8 cellular contexts compared by ENCODE assay signal in genomic region chr7:27165089-27165654, GRCh38. TPM values are rescaled to one million over a fixed set of nuclear protein-coding genes. Genes with fewer than 3 reads are reported as not detected.
A peak's percentile ranks its signal among the peaks of the same experiment; 100 is the strongest.
DNase-seq lines count a peak whose midpoint lies in the region; FAIRE-seq and TF ChIP-seq lines count a peak whose summit lies in the region.

HOXA9 (minus strand) TSS chr7:27165537; CDS start chr7:27165457, 80 bp downstream.

- peak within 1 kb of the TSS; percentile 41 for H3K4me3 Mint-ChIP-seq in activated naive CD4-positive, alpha-beta T cell treated with anti-CD3 and anti-CD28 coated beads, Interleukin-2, amount 10 ng/mL, durations not matched to agents 7 days and 5 days
- no peak within 1 kb of the TSS for H3K4me3 Mint-ChIP-seq in activated T-helper 1 cell treated with anti-CD3 and anti-CD28 coated beads, Interleukin-12 subunit alpha, Interleukin-12 subunit beta, Interleukin-2, Interleukin-4 antibody, amounts not matched to agents 30 ng/mL and 10 ng/mL and 1 ng/mL, durations not matched to agents 14 hours and 24 hours and 36 hours

- H3K4me3 ChIP-seq in lower leg skin (ENCODE audit: low read depth, poor library complexity, severe bottlenecking) = peak within 1 kb of the TSS; percentile 54

- peaks cover 15% of the 10 kb centered on the region for H3K4me1 Mint-ChIP-seq in activated naive CD4-positive, alpha-beta T cell treated with anti-CD3 and anti-CD28 coated beads, Interleukin-2, amount 10 ng/mL, durations not matched to agents 7 days and 5 days
- H3K4me1 Mint-ChIP-seq in activated T-helper 1 cell treated with anti-CD3 and anti-CD28 coated beads, Interleukin-12 subunit alpha, Interleukin-12 subunit beta, Interleukin-2, Interleukin-4 antibody, amounts not matched to agents 30 ng/mL and 10 ng/mL and 1 ng/mL, durations not matched to agents 14 hours and 24 hours and 36 hours (ENCODE audit: low read depth) = peaks cover 7% of the 10 kb centered on the region

- in situ Hi-C loops in GM13976 (cut with MboI; ENCODE audit: low sequenced_read_pairs, unreplicated experiment) = loop anchor here (10.0 to 25.0 kb wide), 2 partner anchors 653 to 1300 kb away; no protein-coding TSS in a partner anchor

- peaks cover 99% of the 10 kb centered on the region for H3K27me3 Mint-ChIP-seq in activated naive CD4-positive, alpha-beta T cell treated with anti-CD3 and anti-CD28 coated beads, Interleukin-2, amount 10 ng/mL, durations not matched to agents 7 days and 5 days
- H3K27me3 Mint-ChIP-seq in activated T-helper 1 cell treated with anti-CD3 and anti-CD28 coated beads, Interleukin-12 subunit alpha, Interleukin-12 subunit beta, Interleukin-2, Interleukin-4 antibody, amounts not matched to agents 30 ng/mL and 10 ng/mL and 1 ng/mL, durations not matched to agents 14 hours and 24 hours and 36 hours (ENCODE audit: insufficient read depth) = peaks cover 71% of the 10 kb centered on the region

- H3K36me3 Mint-ChIP-seq in activated naive CD4-positive, alpha-beta T cell treated with anti-CD3 and anti-CD28 coated beads, Interleukin-2, amount 10 ng/mL, durations not matched to agents 7 days and 5 days = no peaks in the 10 kb centered on the region
- peaks cover 2% of the 10 kb centered on the region for H3K36me3 Mint-ChIP-seq in activated T-helper 1 cell treated with anti-CD3 and anti-CD28 coated beads, Interleukin-12 subunit alpha, Interleukin-12 subunit beta, Interleukin-2, Interleukin-4 antibody, amounts not matched to agents 30 ng/mL and 10 ng/mL and 1 ng/mL, durations not matched to agents 14 hours and 24 hours and 36 hours (ENCODE audit: low read depth)

- CTCF ChIA-PET in activated naive CD4-positive, alpha-beta T cell treated with anti-CD3 and anti-CD28 coated beads, Interleukin-2, amount 10 ng/mL, durations not matched to agents 7 days and 5 days (lab: Charles Lee) = no interaction called here

- TF ChIP-seq POLR2A in lower leg skin (IDR thresholded peaks at IDR 0.05) (no peak), GM12891 (IDR thresholded peaks at IDR 0.05; ENCODE audit: low read depth, low read length) (no peak)

- 0 to 1% methylated on average over 42 to 43 of the region's 64 CpGs for WGBS in lower leg skin, 2 donors

- FAIRE-seq in GM12891 (lab: Jason Lieb, UNC) = no peak

- H3K27ac Mint-ChIP-seq in activated naive CD4-positive, alpha-beta T cell treated with anti-CD3 and anti-CD28 coated beads, Interleukin-2, amount 10 ng/mL, durations not matched to agents 7 days and 5 days = peak within 1 kb of the TSS; percentile 87
- peak within 1 kb of the TSS; percentile 83 for H3K27ac Mint-ChIP-seq in activated T-helper 1 cell treated with anti-CD3 and anti-CD28 coated beads, Interleukin-12 subunit alpha, Interleukin-12 subunit beta, Interleukin-2, Interleukin-4 antibody, amounts not matched to agents 30 ng/mL and 10 ng/mL and 1 ng/mL, durations not matched to agents 14 hours and 24 hours and 36 hours

- no peak for DNase-seq in activated naive CD4-positive, alpha-beta T cell treated with anti-CD3 and anti-CD28 coated beads, Interleukin-2, amount 10 ng/mL, durations not matched to agents 7 days and 5 days
- no peak for DNase-seq in activated naive CD4-positive, alpha-beta T cell (lab: John Stamatoyannopoulos, UW)
- no peak for DNase-seq in activated T-helper 1 cell treated with anti-CD3 and anti-CD28 coated beads, Interleukin-12 subunit alpha, Interleukin-12 subunit beta, Interleukin-2, Interleukin-4 antibody, amounts not matched to agents 30 ng/mL and 10 ng/mL and 1 ng/mL, durations not matched to agents 14 hours and 24 hours and 36 hours (ENCODE audit: low spot score)
- DNase-seq in lower leg skin (ENCODE audit: low spot score in 2 of 2) (peak; percentile 94 to 98), ureter (ENCODE audit: low spot score) (peak; percentile 87), GM13976 (ENCODE audit: low spot score) (no peak), GM12891 (ENCODE audit: insufficient read length, low spot score) (no peak), NCI-H187 (lab: John Stamatoyannopoulos, UW) (no peak)

- TF ChIP-seq CTCF in lower leg skin (IDR thresholded peaks at IDR 0.05) (no peak), GM13976 (IDR thresholded peaks at IDR 0.05; ENCODE audit: borderline replicate concordance, control extremely low read depth, extremely low read depth, insufficient read depth, missing control alignments) (no peak)

- intact Hi-C loops in activated T-helper 1 cell treated with anti-CD3 and anti-CD28 coated beads, Interleukin-12 subunit alpha, Interleukin-12 subunit beta, Interleukin-2, Interleukin-4 antibody, amounts not matched to agents 30 ng/mL and 10 ng/mL and 1 ng/mL, durations not matched to agents 14 hours and 24 hours and 36 hours (cut with micrococcal nuclease) = no loop called here
- intact Hi-C loops in lower leg skin (cut with DNase I; ENCODE audit: low total_unique reads) = loop anchor here (5.0 to 10.0 kb wide), 2 partner anchors 960 to 1308 kb away; partner anchors contain the start of genes CBX3 and HNRNPA2B1

- H3K9me3 Mint-ChIP-seq in activated naive CD4-positive, alpha-beta T cell treated with anti-CD3 and anti-CD28 coated beads, Interleukin-2, amount 10 ng/mL, durations not matched to agents 7 days and 5 days = no peaks in the 10 kb centered on the region
- no peaks in the 10 kb centered on the region for H3K9me3 Mint-ChIP-seq in activated T-helper 1 cell treated with anti-CD3 and anti-CD28 coated beads, Interleukin-12 subunit alpha, Interleukin-12 subunit beta, Interleukin-2, Interleukin-4 antibody, amounts not matched to agents 30 ng/mL and 10 ng/mL and 1 ng/mL, durations not matched to agents 14 hours and 24 hours and 36 hours

TF ChIP-seq in GM12891, 5 proteins besides CTCF, POLR2A, EP300 and RAD21:
- TF ChIP-seq PAX5 (IDR thresholded peaks at IDR 0.05; ENCODE audit: insufficient read depth, low read length, severe bottlenecking) = no peak
- TF ChIP-seq TAF1 (IDR thresholded peaks at IDR 0.05; ENCODE audit: low read depth, low read length) = no peak
- TF ChIP-seq SPI1 (IDR thresholded peaks at IDR 0.05; ENCODE audit: low read depth, low read length) = no peak
- TF ChIP-seq POLR2AphosphoS5 (IDR thresholded peaks at IDR 0.05; ENCODE audit: low read depth, low read length) = no peak
- TF ChIP-seq POU2F2 (IDR thresholded peaks at IDR 0.05; ENCODE audit: low read depth, low read length) = no peak

RNA-seq across cellular contexts. Expression of gene HOXA9, which starts in this region (rescaled TPM):
- not detected in 2 replicates for total RNA-seq in activated T-helper 1 cell treated with anti-CD3 and anti-CD28 coated beads, Interleukin-12 subunit alpha, Interleukin-12 subunit beta, Interleukin-2, Interleukin-4 antibody, amounts not matched to agents 30 ng/mL and 10 ng/mL and 1 ng/mL, durations not matched to agents 14 hours and 24 hours and 36 hours
- total RNA-seq in lower leg skin (10 to 100 TPM; 43.1 to 50.1 (median 46.9) TPM), ureter (7.4 TPM)
- polyA plus RNA-seq in GM12891 (2012; ENCODE audit: low read depth, missing spikeins) = not detected

Comparison
In these comparisons a context has a peak if more than half of its experiments do, and no peak if none do; other contexts are left out.
1. DNase-seq: peak in lower leg skin (2 of 2) and ureter (single experiment); none in activated naive CD4-positive, alpha-beta T cell treated with anti-CD3 and anti-CD28 coated beads, Interleukin-2, amount 10 ng/mL, durations not matched to agents 7 days and 5 days (single experiment), activated naive CD4-positive, alpha-beta T cell (0 of 4), activated T-helper 1 cell treated with anti-CD3 and anti-CD28 coated beads, Interleukin-12 subunit alpha, Interleukin-12 subunit beta, Interleukin-2, Interleukin-4 antibody, amounts not matched to agents 30 ng/mL and 10 ng/mL and 1 ng/mL, durations not matched to agents 14 hours and 24 hours and 36 hours (single experiment), GM13976 (single experiment), GM12891 (single experiment) and NCI-H187 (0 of 2).